22 cellular contexts compared by ENCODE assay signal in the genomic region with DNA sequence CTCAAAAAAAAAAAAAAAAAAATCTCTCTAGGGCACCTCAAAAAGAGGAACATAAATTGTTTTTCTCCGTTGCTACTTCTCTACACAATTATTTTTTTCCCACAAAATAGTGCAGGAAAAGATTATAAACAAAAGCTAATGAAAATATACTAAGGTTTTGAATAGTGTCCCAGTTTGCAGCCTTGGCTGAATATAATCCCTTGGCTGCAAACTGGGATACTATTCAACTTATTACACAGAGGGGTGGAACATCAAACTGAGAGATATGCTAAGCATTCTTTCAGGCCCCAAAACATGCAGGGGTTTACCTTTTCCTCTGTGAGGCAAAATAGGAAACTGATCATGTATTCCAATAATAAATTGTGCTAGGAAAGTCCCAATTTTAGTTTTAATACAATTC.
DNase-seq lines count a peak whose midpoint lies in the region; ATAC-seq and TF ChIP-seq lines count a peak whose summit lies in the region.
"Had no signal": no experiment of that assay in that cellular context is flagged by ENCODE, and none has a peak within 500 bp of the region (broad histone marks: within the 10 kb centered on the region; RNA-seq: fewer than 3 reads in every experiment).

No MANE protein-coding gene starts in this region.

- CTCF ChIA-PET in HEK293 (lab: Yijun Ruan, JAX): no interaction called here

- H3K27ac ChIP-seq in HEK293 (ENCODE audit: extremely low read depth, low read depth, low read length) (no peak overlapping the region), SK-N-MC (peak overlapping the region; percentile 98), heart left ventricle (peak overlapping the region in 7 of 12 donors; percentile 12 to 56 (median 20)), gastrocnemius medialis (no peak overlapping the region)
- H3K27ac ChIP-seq: A549 had no signal

- no peaks in the 10 kb centered on the region for H3K27me3 ChIP-seq in heart left ventricle
- H3K27me3 ChIP-seq in gastrocnemius medialis: no peaks in the 10 kb centered on the region
- H3K27me3 ChIP-seq: MG63 had no signal

- in situ Hi-C loops in gastrocnemius medialis (cut with MboI; ENCODE audit: low sequenced_read_pairs in 4 of 4): no loop called here

- TF ChIP-seq CTCF in HEK293 (tag by site-specific recombination; IDR thresholded peaks at IDR 0.05): no peak
- no peak for TF ChIP-seq CTCF in heart left ventricle (IDR thresholded peaks at IDR 0.05)
- TF ChIP-seq CTCF in gastrocnemius medialis (IDR thresholded peaks at IDR 0.05 in 4 of 5, conservative IDR thresholded peaks at IDR 0.05 in 1 of 5): no peak

- WGBS in heart left ventricle, 4 donors: 43 to 65% (median 50%) methylated on average over 1 of the region's 1 CpG

- peak in 3 of 4 donors; percentile 21 to 64 (median 39) for ATAC-seq in heart left ventricle
- ATAC-seq in sciatic nerve: peak; percentile 66
- no peak for ATAC-seq in GM19452 (IDR thresholded peaks at IDR 0.05; ENCODE audit: unreplicated experiment)
- ATAC-seq in gastrocnemius medialis: no peak
- ATAC-seq: A549, K562, PC-3 had no signal

- peak overlapping the region; percentile 5 for H3K9ac ChIP-seq in SK-N-MC (ENCODE audit: insufficient read length)

- no peak for TF ChIP-seq POLR2A in heart left ventricle (IDR thresholded peaks at IDR 0.05)
- no peak for TF ChIP-seq POLR2A in gastrocnemius medialis (IDR thresholded peaks at IDR 0.05)

- no peaks in the 10 kb centered on the region; the same call in 1 of the 2 replicates for H3K4me1 ChIP-seq in HEK293 (ENCODE audit: control insufficient read depth, insufficient read depth, low read length)
- peaks cover 0 to 34% (median 20%) of the 10 kb centered on the region in 12 donors for H3K4me1 ChIP-seq in heart left ventricle
- peaks cover 0 to 18% of the 10 kb centered on the region in 2 donors for H3K4me1 ChIP-seq in gastrocnemius medialis
- H3K4me1 ChIP-seq: A549 had no signal

- no peak for DNase-seq in SK-N-MC (ENCODE audit: low read depth, low spot score)
- DNase-seq in heart left ventricle: no peak
- no peak for DNase-seq in sciatic nerve (ENCODE audit: low spot score)
- DNase-seq in COLO668 (lab: John Stamatoyannopoulos, UW; ENCODE audit: unreplicated experiment): no peak
- no peak for DNase-seq in gastrocnemius medialis
- DNase-seq: EL, GF-D8, H7, HFFc6, MG63, NCI-H1417, NCI-H187 treated with DMSO at 0.1 percent for 48 hours, NCI-H2107, NCI-H446 treated with DMSO at 0.1 percent for 48 hours, NCI-H526 treated with DMSO at 0.1 percent for 48 hours, PC-3, RPMI8226, SIG-M5 had no signal

- intact Hi-C loops in heart left ventricle (cut with DNase I) (no loop called here), sciatic nerve (cut with DNase I) (no loop called here), gastrocnemius medialis (cut with DNase I; ENCODE audit: low total_unique reads) (no loop called here)

- H3K36me3 ChIP-seq in HEK293 (ENCODE audit: control insufficient read depth in 2 of 2, insufficient read depth in 1 of 2, low read length in 2 of 2) (no peaks in the 10 kb centered on the region), SK-N-MC (ENCODE audit: insufficient read depth, low read length) (no peaks in the 10 kb centered on the region), heart left ventricle (no peaks in the 10 kb centered on the region), gastrocnemius medialis (no peaks in the 10 kb centered on the region)
- H3K36me3 ChIP-seq: MG63 had no signal

- H3K9me3 ChIP-seq in HEK293 (ENCODE audit: control insufficient read depth, insufficient read depth, low read depth, low read length) (no peaks in the 10 kb centered on the region), SK-N-MC (ENCODE audit: low read depth, low read length) (no peaks in the 10 kb centered on the region), heart left ventricle (no peaks in the 10 kb centered on the region), gastrocnemius medialis (no peaks in the 10 kb centered on the region)
- H3K9me3 ChIP-seq: A549, MG63 had no signal

- no peak overlapping the region for H3K4me3 ChIP-seq in HEK293 (ENCODE audit: low read depth, low read length)
- peak overlapping the region; percentile 50 for H3K4me3 ChIP-seq in SK-N-MC
- no peak overlapping the region for H3K4me3 ChIP-seq in heart left ventricle
- no peak overlapping the region for H3K4me3 ChIP-seq in gastrocnemius medialis
- H3K4me3 ChIP-seq: A549, K562, MG63 had no signal

- POLR2A ChIA-PET in HEK293 (lab: Yijun Ruan, JAX): no interaction called here

TF ChIP-seq in HEK293, 187 proteins besides CTCF, POLR2A, EP300 and RAD21:
- TF ChIP-seq ZNF571 (tag by site-specific recombination; IDR thresholded peaks at IDR 0.05): no peak
- TF ChIP-seq, protein P1, sequence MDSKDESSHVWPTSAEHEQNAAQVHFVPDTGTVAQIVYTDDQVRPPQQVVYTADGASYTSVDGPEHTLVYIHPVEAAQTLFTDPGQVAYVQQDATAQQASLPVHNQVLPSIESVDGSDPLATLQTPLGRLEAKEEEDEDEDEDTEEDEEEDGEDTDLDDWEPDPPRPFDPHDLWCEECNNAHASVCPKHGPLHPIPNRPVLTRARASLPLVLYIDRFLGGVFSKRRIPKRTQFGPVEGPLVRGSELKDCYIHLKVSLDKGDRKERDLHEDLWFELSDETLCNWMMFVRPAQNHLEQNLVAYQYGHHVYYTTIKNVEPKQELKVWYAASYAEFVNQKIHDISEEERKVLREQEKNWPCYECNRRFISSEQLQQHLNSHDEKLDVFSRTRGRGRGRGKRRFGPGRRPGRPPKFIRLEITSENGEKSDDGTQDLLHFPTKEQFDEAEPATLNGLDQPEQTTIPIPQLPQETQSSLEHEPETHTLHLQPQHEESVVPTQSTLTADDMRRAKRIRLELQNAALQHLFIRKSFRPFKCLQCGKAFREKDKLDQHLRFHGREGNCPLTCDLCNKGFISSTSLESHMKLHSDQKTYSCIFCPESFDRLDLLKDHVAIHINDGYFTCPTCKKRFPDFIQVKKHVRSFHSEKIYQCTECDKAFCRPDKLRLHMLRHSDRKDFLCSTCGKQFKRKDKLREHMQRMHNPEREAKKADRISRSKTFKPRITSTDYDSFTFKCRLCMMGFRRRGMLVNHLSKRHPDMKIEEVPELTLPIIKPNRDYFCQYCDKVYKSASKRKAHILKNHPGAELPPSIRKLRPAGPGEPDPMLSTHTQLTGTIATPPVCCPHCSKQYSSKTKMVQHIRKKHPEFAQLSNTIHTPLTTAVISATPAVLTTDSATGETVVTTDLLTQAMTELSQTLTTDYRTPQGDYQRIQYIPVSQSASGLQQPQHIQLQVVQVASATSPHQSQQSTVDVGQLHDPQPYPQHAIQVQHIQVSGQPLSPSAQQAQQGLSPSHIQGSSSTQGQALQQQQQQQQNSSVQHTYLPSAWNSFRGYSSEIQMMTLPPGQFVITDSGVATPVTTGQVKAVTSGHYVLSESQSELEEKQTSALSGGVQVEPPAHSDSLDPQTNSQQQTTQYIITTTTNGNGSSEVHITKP (tag by site-specific recombination; IDR thresholded peaks at IDR 0.05): peak; percentile 76
TF ChIP-seq in HEK293: peak in this region for 1.

Comparison
In these comparisons a context has a peak if more than half of its experiments do, and no peak if none do; other contexts are left out.
1. H3K27ac ChIP-seq: peak in SK-N-MC (single experiment) and heart left ventricle (7 of 12); none in HEK293 (single experiment) and gastrocnemius medialis (0 of 4).
2. ATAC-seq: peak in heart left ventricle (3 of 4) and sciatic nerve (single experiment); none in GM19452 (single experiment) and gastrocnemius medialis (0 of 2).